Comparison of ENCODE assay signal across 7 cellular contexts in genomic region chr1:32753532-32754281, GRCh38. TPM values are rescaled to one million over a fixed set of nuclear protein-coding genes. Genes with fewer than 3 reads are reported as not detected.
DNase-seq lines count a peak whose midpoint lies in the region; ATAC-seq, FAIRE-seq and TF ChIP-seq lines count a peak whose summit lies in the region.

No MANE protein-coding gene starts in this region.

- H3K79me2 ChIP-seq in trophoblast cell (ENCODE audit: control insufficient read depth, insufficient read depth, low read length, poor library complexity), result peaks cover 13% of the 10 kb centered on the region

- H2BK5ac ChIP-seq in trophoblast cell (ENCODE audit: low read depth, low read length, poor library complexity), result no peak overlapping the region

- peak overlapping the region; percentile 80 for H3K4me2 ChIP-seq in trophoblast cell (ENCODE audit: low read length)

- peak; percentile 93 for ATAC-seq in upper lobe of right lung

- H3K36me3 Mint-ChIP-seq in activated naive CD8-positive, alpha-beta T cell treated with anti-CD3 and anti-CD28 coated beads for 36 hours, result no peaks in the 10 kb centered on the region

- H3K4me3 Mint-ChIP-seq in activated naive CD8-positive, alpha-beta T cell treated with anti-CD3 and anti-CD28 coated beads for 36 hours, result peak overlapping the region; percentile 59

- no peak overlapping the region for H3K14ac ChIP-seq in trophoblast cell (ENCODE audit: low read length)

- H3K27ac ChIP-seq in HUES64 (ENCODE audit: low read depth, low read length), result peak overlapping the region; percentile 71
- H3K27ac ChIP-seq in cardiac muscle cell, result no peak overlapping the region
- H3K27ac ChIP-seq in trophoblast cell (ENCODE audit: low read depth, low read length), result peak overlapping the region; percentile 55
- peak overlapping the region; percentile 51 for H3K27ac ChIP-seq in upper lobe of right lung

- no peak overlapping the region for H2BK12ac ChIP-seq in trophoblast cell (ENCODE audit: low read length)

- H3K9me3 ChIP-seq in HUES64 (ENCODE audit: insufficient read depth, low read depth, low read length) (no peaks in the 10 kb centered on the region), cardiac muscle cell (ENCODE audit: low read depth) (no peaks in the 10 kb centered on the region), trophoblast cell (ENCODE audit: insufficient read depth, low read depth, low read length) (peaks cover 3% of the 10 kb centered on the region), upper lobe of right lung (no peaks in the 10 kb centered on the region)

- H3K23ac ChIP-seq in trophoblast cell (ENCODE audit: low read length), result no peak overlapping the region

- H3K9me3 Mint-ChIP-seq in activated naive CD8-positive, alpha-beta T cell treated with anti-CD3 and anti-CD28 coated beads for 36 hours, result no peaks in the 10 kb centered on the region

- no peak overlapping the region for H3K18ac ChIP-seq in trophoblast cell (ENCODE audit: low read length)

- H3K4me1 ChIP-seq in HUES64 (ENCODE audit: insufficient read depth, low read length), result peaks cover 29% of the 10 kb centered on the region
- peaks cover 20% of the 10 kb centered on the region for H3K4me1 ChIP-seq in cardiac muscle cell (ENCODE audit: low read depth)
- peaks cover 25 to 35% of the 10 kb centered on the region in 2 experiments for H3K4me1 ChIP-seq in trophoblast cell (ENCODE audit: control insufficient read depth in 1 of 2, insufficient read depth in 2 of 2, low read length in 2 of 2)
- H3K4me1 ChIP-seq in upper lobe of right lung, result peaks cover 29% of the 10 kb centered on the region

- FAIRE-seq in GM18507 (lab: Jason Lieb, UNC), result no peak

- no peak overlapping the region for H4K12ac ChIP-seq in trophoblast cell (ENCODE audit: low read depth, low read length)

- peak overlapping the region; percentile 9 for H2AFZ ChIP-seq in trophoblast cell (ENCODE audit: insufficient read depth, low read length, poor library complexity)

- H3K4me3 ChIP-seq in HUES64 (ENCODE audit: low read length), result peak overlapping the region; percentile 85
- H3K4me3 ChIP-seq in cardiac muscle cell, result peak overlapping the region; percentile 74
- H3K4me3 ChIP-seq in trophoblast cell (ENCODE audit: low read depth, low read length), result peak overlapping the region; percentile 91
- peak overlapping the region; percentile 62 for H3K4me3 ChIP-seq in upper lobe of right lung

- H2BK120ac ChIP-seq in trophoblast cell (ENCODE audit: insufficient read depth, low read length, poor library complexity), result no peak overlapping the region

- no peak overlapping the region for H2AK5ac ChIP-seq in trophoblast cell (ENCODE audit: low read length)

- H3K27me3 ChIP-seq in HUES64 (ENCODE audit: insufficient read depth, low read length) (no peaks in the 10 kb centered on the region), cardiac muscle cell (peaks cover 33% of the 10 kb centered on the region), trophoblast cell (ENCODE audit: insufficient read depth, low read length) (no peaks in the 10 kb centered on the region), upper lobe of right lung (no peaks in the 10 kb centered on the region)

- intact Hi-C loops in upper lobe of right lung (cut with DNase I), result no loop called here

- H3K36me3 ChIP-seq in HUES64 (ENCODE audit: insufficient read depth, low read length), result no peaks in the 10 kb centered on the region
- H3K36me3 ChIP-seq in cardiac muscle cell, result no peaks in the 10 kb centered on the region
- H3K36me3 ChIP-seq in trophoblast cell (ENCODE audit: control insufficient read depth in 1 of 2, insufficient read depth in 2 of 2, low read length in 2 of 2), result peaks cover 0 to 2% of the 10 kb centered on the region in 2 experiments
- no peaks in the 10 kb centered on the region for H3K36me3 ChIP-seq in upper lobe of right lung

- peak overlapping the region; percentile 80 for H3K9ac ChIP-seq in HUES64 (ENCODE audit: low read depth, low read length)
- peak overlapping the region; percentile 92 for H3K9ac ChIP-seq in trophoblast cell (ENCODE audit: low read length)

- 5% methylated on average over 61 of the region's 63 CpGs for WGBS in HUES64
- no CpG with 5 or more reads among the region's 63 CpGs for WGBS in trophoblast cell (ENCODE audit: extremely low coverage, insufficient coverage, insufficient read length)

- H3K27ac Mint-ChIP-seq in activated naive CD8-positive, alpha-beta T cell treated with anti-CD3 and anti-CD28 coated beads for 36 hours, result no peak overlapping the region

- peaks cover 12% of the 10 kb centered on the region for H3K79me1 ChIP-seq in trophoblast cell (ENCODE audit: low read length)

- no peak overlapping the region for H3K4ac ChIP-seq in trophoblast cell (ENCODE audit: low read depth, low read length)

- H3K27me3 Mint-ChIP-seq in activated naive CD8-positive, alpha-beta T cell treated with anti-CD3 and anti-CD28 coated beads for 36 hours, result peaks cover 19% of the 10 kb centered on the region

- peak; percentile 82 for DNase-seq in GM18507 (ENCODE audit: extremely low spot score, insufficient read length, low read depth)
- DNase-seq in SKM-1 (lab: John Stamatoyannopoulos, UW; ENCODE audit: unreplicated experiment), result peak; percentile 31
- DNase-seq in activated naive CD8-positive, alpha-beta T cell treated with anti-CD3 and anti-CD28 coated beads for 36 hours, result peak; percentile 79
- peak; percentile 62 to 92 for DNase-seq in cardiac muscle cell (ENCODE audit: low read depth in 1 of 2, low spot score in 1 of 2)
- peak; percentile 89 to 96 for DNase-seq in trophoblast cell
- peak; percentile 88 for DNase-seq in upper lobe of right lung

- no peak overlapping the region for H4K8ac ChIP-seq in trophoblast cell (ENCODE audit: low read depth, low read length)

- no peak for TF ChIP-seq CTCF in cardiac muscle cell (IDR thresholded peaks at IDR 0.05; ENCODE audit: low read depth, low read length)
- TF ChIP-seq CTCF in upper lobe of right lung (IDR thresholded peaks at IDR 0.05), result no peak

- peak overlapping the region; percentile 51 for H4K91ac ChIP-seq in trophoblast cell (ENCODE audit: low read depth, low read length)

- H3K4me1 Mint-ChIP-seq in activated naive CD8-positive, alpha-beta T cell treated with anti-CD3 and anti-CD28 coated beads for 36 hours, result peaks cover 5% of the 10 kb centered on the region

RNA-seq across cellular contexts. Expression of gene SYNC, which starts 51.1 kb away (rescaled TPM):
- polyA plus RNA-seq in HUES64 (2013, experiment 1 of 2), result 0.05 TPM
- polyA plus RNA-seq in HUES64 (2013, experiment 2 of 2), result not detected
- total RNA-seq in activated naive CD8-positive, alpha-beta T cell treated with anti-CD3 and anti-CD28 coated beads for 36 hours, result not detected
- 2.5 and 4.5 TPM in 2 replicates for total RNA-seq in cardiac muscle cell
- polyA plus RNA-seq in cardiac muscle cell, result 1.2 and 1.6 TPM in 2 replicates
- 2.2 and 2.3 TPM in 2 replicates for polyA plus RNA-seq in trophoblast cell (2013)
- 16.9 TPM for total RNA-seq in upper lobe of right lung

Comparison
In these comparisons a context has a peak if more than half of its experiments do, and no peak if none do; other contexts are left out.
1. DNase-seq: peak in every context shown above with its lines; median percentile 92 in trophoblast cell; 88 in upper lobe of right lung; 82 in GM18507; 79 in activated naive CD8-positive, alpha-beta T cell treated with anti-CD3 and anti-CD28 coated beads for 36 hours; 77 in cardiac muscle cell; 31 in SKM-1.